In genomic region chr9:88810826-88811225, GRCh38 we compare ENCODE assay signal across 18 cellular contexts.
"Had no signal": no experiment of that assay in that cellular context is flagged by ENCODE, and none has a peak within 500 bp of the region (broad histone marks: within the 10 kb centered on the region; RNA-seq: fewer than 3 reads in every experiment).

No MANE protein-coding gene starts in this region.

- H3K27ac ChIP-seq: heart left ventricle, testis, tibial nerve had no signal

- H3K4me3 ChIP-seq: heart left ventricle, testis, tibial nerve had no signal

- H3K9me3 ChIP-seq: heart left ventricle, testis, tibial nerve had no signal

- H3K4me1 ChIP-seq: testis had no signal

- DNase-seq: cerebellar nuclear complex; effector CD8-positive, alpha-beta T cell; foreskin melanocyte; heart left ventricle; hypothalamus; mammary epithelial cell; midbrain; stimulated activated CD4-positive, alpha-beta T cell treated with anti-CD3 and anti-CD28 coated beads, Interleukin-2, amount 100 ng/mL, for 24 hours; stimulated activated CD4-positive, alpha-beta T cell treated with anti-CD3 and anti-CD28 coated beads, Interleukin-4, amount 100 ng/mL, for 4 hours; stimulated activated naive B cell treated with anti-CD40 and anti-IgM and Interleukin-4, amounts not matched to agents 10 μg/mL and 1 μg/mL and 100 μg/mL, for 72 hours; stimulated activated naive CD8-positive, alpha-beta T cell treated with anti-CD3 and anti-CD28 coated beads, Interleukin-15, amount 100 ng/mL, for 72 hours; testis had no signal

- H3K27me3 ChIP-seq: testis, tibial nerve had no signal

- FAIRE-seq: colon, islet of Langerhans had no signal

- H3K36me3 ChIP-seq: heart left ventricle, tibial nerve had no signal

- ATAC-seq: heart left ventricle; left lobe of liver; natural killer cell treated with Interleukin-12 subunit alpha and Interleukin-12 subunit beta and Interleukin-15 and Interleukin-18, amount 100 ng/mL, for 72 hours; sciatic nerve; stimulated activated naive B cell treated with anti-CD40 and anti-IgM and Interleukin-4, amounts not matched to agents 10 μg/mL and 1 μg/mL and 100 μg/mL, for 72 hours; stimulated activated naive CD8-positive, alpha-beta T cell treated with anti-CD3 and anti-CD28 coated beads, Interleukin-15, amount 100 ng/mL, for 72 hours had no signal
